9 cellular contexts compared by ENCODE assay signal in the genomic region with DNA sequence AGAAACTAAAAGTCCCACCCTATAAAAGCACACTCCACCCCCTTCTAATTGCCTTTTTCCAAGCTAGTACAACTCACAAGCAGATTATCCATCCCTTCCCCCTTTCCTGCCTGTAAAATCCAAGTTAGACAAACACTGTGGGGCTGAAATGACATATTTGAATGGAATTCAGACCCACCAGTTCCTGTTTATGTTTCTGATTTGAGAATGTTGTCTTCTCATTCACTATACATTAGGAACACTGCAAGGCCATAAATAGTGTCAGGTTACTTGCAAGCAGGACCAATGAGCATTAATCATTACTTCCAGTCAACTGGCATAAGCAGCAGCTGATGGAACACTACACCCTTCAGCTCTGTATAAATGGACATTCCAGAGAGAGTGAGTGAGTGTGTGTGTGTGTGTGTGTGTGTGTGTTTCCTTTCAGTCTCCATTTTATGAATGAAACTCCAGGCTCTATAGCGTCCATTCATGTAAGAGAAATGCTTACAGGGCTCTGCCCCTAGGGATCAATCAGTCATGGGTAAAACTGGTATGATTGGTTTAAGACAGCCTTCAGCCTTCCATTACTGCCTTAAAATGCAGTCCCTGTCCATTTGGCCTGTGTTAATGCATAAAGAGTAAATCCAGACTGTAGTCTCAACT.
DNase-seq lines count a peak whose midpoint lies in the region; ATAC-seq and TF ChIP-seq lines count a peak whose summit lies in the region.
"Had no signal": no experiment of that assay in that cellular context is flagged by ENCODE, and none has a peak within 500 bp of the region (broad histone marks: within the 10 kb centered on the region; RNA-seq: fewer than 3 reads in every experiment).

No MANE protein-coding gene starts in this region.

- H3K4me1 ChIP-seq in SK-N-SH (ENCODE audit: control insufficient read depth in 1 of 2, insufficient read depth in 2 of 2, low read depth in 1 of 2, low read length in 1 of 2) (peaks cover 5 to 15% of the 10 kb centered on the region in 2 experiments; a peak in 2 of 4 replicates), cardiac muscle cell (ENCODE audit: low read depth) (peaks cover 17% of the 10 kb centered on the region), tibial nerve (peaks cover 0 to 17% (median 0%) of the 10 kb centered on the region in 4 donors)
- no peaks in the 10 kb centered on the region for H3K4me1 ChIP-seq in CD8-positive, alpha-beta T cell (ENCODE audit: insufficient read depth, low read length)

- H3K36me3 ChIP-seq in SK-N-SH (replicated peaks in 1 of 2; ENCODE audit: control insufficient read depth in 1 of 2, insufficient read depth in 2 of 2, low read length in 1 of 2) (no peaks in the 10 kb centered on the region), cardiac muscle cell (peaks cover 21% of the 10 kb centered on the region), tibial nerve (no peaks in the 10 kb centered on the region)
- H3K36me3 ChIP-seq in CD8-positive, alpha-beta T cell (ENCODE audit: insufficient read depth, low read length): no peaks in the 10 kb centered on the region

- H3K9me3 ChIP-seq in SK-N-SH: no peaks in the 10 kb centered on the region
- no peaks in the 10 kb centered on the region for H3K9me3 ChIP-seq in cardiac muscle cell (ENCODE audit: low read depth)
- no peaks in the 10 kb centered on the region for H3K9me3 ChIP-seq in tibial nerve
- no peaks in the 10 kb centered on the region for H3K9me3 ChIP-seq in CD8-positive, alpha-beta T cell (ENCODE audit: low read length)

- H3K4me2 ChIP-seq in SK-N-SH: peak overlapping the region; percentile 72

- no peaks in the 10 kb centered on the region for H3K27me3 Mint-ChIP-seq in CD8-positive, alpha-beta T cell (ENCODE audit: low read depth)
- H3K27me3 Mint-ChIP-seq: activated naive CD8-positive, alpha-beta T cell treated with anti-CD3 and anti-CD28 coated beads, Interleukin-2, amount 10 ng/mL, durations not matched to agents 7 days and 5 days had no signal

- H3K27ac ChIP-seq in SK-N-SH (ENCODE audit: low read depth in 2 of 2, low read length in 1 of 2) (peak overlapping the region; percentile 69 to 96; a peak in 3 of 4 replicates), cardiac muscle cell (peak overlapping the region; percentile 87), tibial nerve (peak overlapping the region in 3 of 4 donors; percentile 11 to 84 (median 27))
- no peak overlapping the region for H3K27ac ChIP-seq in CD8-positive, alpha-beta T cell (ENCODE audit: low read depth, low read length)

- no peak for TF ChIP-seq POLR2A in tibial nerve (IDR thresholded peaks at IDR 0.05)

- CTCF ChIA-PET in SK-N-SH (lab: Yijun Ruan, JAX): interaction anchor here (1.3 to 1.7 kb wide), 2 partner anchors 10 to 21 kb away, joined by 4 read pairs; no protein-coding TSS in a partner anchor
- CTCF ChIA-PET in CD8-positive, alpha-beta T cell (lab: Charles Lee): no interaction called here

- TF ChIP-seq RAD21 in SK-N-SH (IDR thresholded peaks at IDR 0.05; ENCODE audit: low read length): peak; percentile 12

- H2AFZ ChIP-seq in SK-N-SH (ENCODE audit: low read depth): peak overlapping the region; percentile 80

- no peaks in the 10 kb centered on the region for H3K9me2 ChIP-seq in SK-N-SH

- TF ChIP-seq EP300 in SK-N-SH (IDR thresholded peaks at IDR 0.05; ENCODE audit: borderline replicate concordance in 1 of 2, low read depth in 1 of 2, low read length in 1 of 2) (peak in 1 of 2 experiments; percentile 94), tibial nerve (IDR thresholded peaks at IDR 0.05) (peak in 1 of 2 donors; percentile 52)

- H3K9ac ChIP-seq in SK-N-SH: peak overlapping the region; percentile 65

- peak overlapping the region in 1 of 2 experiments; percentile 13; a peak in 2 of 4 replicates for H3K4me3 ChIP-seq in SK-N-SH (ENCODE audit: low read depth in 2 of 2, low read length in 1 of 2)
- H3K4me3 ChIP-seq in cardiac muscle cell: no peak overlapping the region
- H3K4me3 ChIP-seq in tibial nerve: no peak overlapping the region
- H3K4me3 ChIP-seq in CD8-positive, alpha-beta T cell (ENCODE audit: low read depth, low read length): no peak overlapping the region

- H3K27ac Mint-ChIP-seq in CD8-positive, alpha-beta T cell: no peak overlapping the region
- H3K27ac Mint-ChIP-seq: activated naive CD8-positive, alpha-beta T cell treated with anti-CD3 and anti-CD28 coated beads, Interleukin-2, amount 10 ng/mL, durations not matched to agents 7 days and 5 days had no signal

- no peak for ATAC-seq in GM19397 (IDR thresholded peaks at IDR 0.05; ENCODE audit: unreplicated experiment)
- no peak for ATAC-seq in CD8-positive, alpha-beta T cell

- H4K20me1 ChIP-seq in SK-N-SH (ENCODE audit: insufficient read depth): no peaks in the 10 kb centered on the region

- DNase-seq in AG09319 (ENCODE audit: extremely low read depth, low read depth) (peak; percentile 99), NCI-H1092 treated with DMSO at 0.1 percent for 48 hours (lab: John Stamatoyannopoulos, UW) (peak; percentile 87), SK-N-SH (peak; percentile 57), cardiac muscle cell (ENCODE audit: low read depth in 1 of 2, low spot score in 1 of 2) (peak; percentile 87 to 99), tibial nerve (ENCODE audit: low spot score in 2 of 2) (peak in 1 of 2 donors; percentile 41), head of caudate nucleus (no peak)
- no peak for DNase-seq in CD8-positive, alpha-beta T cell
- DNase-seq: activated naive CD8-positive, alpha-beta T cell treated with anti-CD3 and anti-CD28 coated beads, Interleukin-2, amount 10 ng/mL, durations not matched to agents 7 days and 5 days had no signal

- POLR2A ChIA-PET in SK-N-SH (lab: Yijun Ruan, JAX): no interaction called here
- POLR2A ChIA-PET in CD8-positive, alpha-beta T cell (lab: Charles Lee): no interaction called here

- H3K4me1 Mint-ChIP-seq in CD8-positive, alpha-beta T cell (ENCODE audit: low read depth): no peaks in the 10 kb centered on the region

- H3K27me3 ChIP-seq in SK-N-SH (ENCODE audit: insufficient read depth) (no peaks in the 10 kb centered on the region), cardiac muscle cell (no peaks in the 10 kb centered on the region), tibial nerve (no peaks in the 10 kb centered on the region)
- no peaks in the 10 kb centered on the region for H3K27me3 ChIP-seq in CD8-positive, alpha-beta T cell (ENCODE audit: insufficient read depth, low read length)

- WGBS in SK-N-SH (ENCODE audit: low lambda C conversion rate): 5% methylated on average over 1 of the region's 1 CpG
- 10 to 16% methylated on average over 1 of the region's 1 CpG for WGBS in tibial nerve, 2 donors

- peaks cover 29% of the 10 kb centered on the region for H3F3A ChIP-seq in SK-N-SH (replicated peaks; ENCODE audit: insufficient read depth)

- intact Hi-C loops in CD8-positive, alpha-beta T cell (cut with DNase I, micrococcal nuclease): no loop called here
- intact Hi-C loops in head of caudate nucleus (cut with DNase I): no loop called here

- H3K4me3 Mint-ChIP-seq in CD8-positive, alpha-beta T cell: no peak overlapping the region
- H3K4me3 Mint-ChIP-seq: activated naive CD8-positive, alpha-beta T cell treated with anti-CD3 and anti-CD28 coated beads, Interleukin-2, amount 10 ng/mL, durations not matched to agents 7 days and 5 days had no signal

- TF ChIP-seq CTCF in AG09319 (IDR thresholded peaks at IDR 0.05; ENCODE audit: low read depth, low read length) (no peak), SK-N-SH (IDR thresholded peaks at IDR 0.05) (no peak), cardiac muscle cell (IDR thresholded peaks at IDR 0.05; ENCODE audit: low read depth, low read length) (no peak), tibial nerve (IDR thresholded peaks at IDR 0.05) (no peak)
- no peak for TF ChIP-seq CTCF in CD8-positive, alpha-beta T cell (IDR thresholded peaks at IDR 0.05)

- H3K36me3 Mint-ChIP-seq in CD8-positive, alpha-beta T cell: no peaks in the 10 kb centered on the region
- H3K36me3 Mint-ChIP-seq: activated naive CD8-positive, alpha-beta T cell treated with anti-CD3 and anti-CD28 coated beads, Interleukin-2, amount 10 ng/mL, durations not matched to agents 7 days and 5 days had no signal

- no peaks in the 10 kb centered on the region for H3K79me2 ChIP-seq in SK-N-SH (ENCODE audit: insufficient read depth)

- H3K9me3 Mint-ChIP-seq in CD8-positive, alpha-beta T cell: no peaks in the 10 kb centered on the region
- H3K9me3 Mint-ChIP-seq: activated naive CD8-positive, alpha-beta T cell treated with anti-CD3 and anti-CD28 coated beads, Interleukin-2, amount 10 ng/mL, durations not matched to agents 7 days and 5 days had no signal

TF ChIP-seq in SK-N-SH, 30 proteins besides CTCF, POLR2A, EP300 and RAD21 (continues in another document):
- TF ChIP-seq ELF1 (IDR thresholded peaks at IDR 0.05) (peak; percentile 83), SIN3A (IDR thresholded peaks at IDR 0.05; ENCODE audit: borderline replicate concordance, low read depth, low read length) (peak; percentile 93), EZH2phosphoT487 (IDR thresholded peaks at IDR 0.05; ENCODE audit: borderline replicate concordance, low read depth) (no peak), MXI1 (IDR thresholded peaks at IDR 0.05; ENCODE audit: low read depth, low read length) (peak; percentile 22; the same call in 1 of the 2 replicates), TAF1 (IDR thresholded peaks at IDR 0.05; ENCODE audit: borderline replicate concordance, low read depth, low read length) (peak; percentile 72), YY1 (IDR thresholded peaks at IDR 0.05; ENCODE audit: low read depth) (peak; percentile 84), JUND (IDR thresholded peaks at IDR 0.05) (peak; percentile 95)
- TF ChIP-seq, protein P1, sequence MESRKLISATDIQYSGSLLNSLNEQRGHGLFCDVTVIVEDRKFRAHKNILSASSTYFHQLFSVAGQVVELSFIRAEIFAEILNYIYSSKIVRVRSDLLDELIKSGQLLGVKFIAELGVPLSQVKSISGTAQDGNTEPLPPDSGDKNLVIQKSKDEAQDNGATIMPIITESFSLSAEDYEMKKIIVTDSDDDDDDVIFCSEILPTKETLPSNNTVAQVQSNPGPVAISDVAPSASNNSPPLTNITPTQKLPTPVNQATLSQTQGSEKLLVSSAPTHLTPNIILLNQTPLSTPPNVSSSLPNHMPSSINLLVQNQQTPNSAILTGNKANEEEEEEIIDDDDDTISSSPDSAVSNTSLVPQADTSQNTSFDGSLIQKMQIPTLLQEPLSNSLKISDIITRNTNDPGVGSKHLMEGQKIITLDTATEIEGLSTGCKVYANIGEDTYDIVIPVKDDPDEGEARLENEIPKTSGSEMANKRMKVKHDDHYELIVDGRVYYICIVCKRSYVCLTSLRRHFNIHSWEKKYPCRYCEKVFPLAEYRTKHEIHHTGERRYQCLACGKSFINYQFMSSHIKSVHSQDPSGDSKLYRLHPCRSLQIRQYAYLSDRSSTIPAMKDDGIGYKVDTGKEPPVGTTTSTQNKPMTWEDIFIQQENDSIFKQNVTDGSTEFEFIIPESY (IDR thresholded peaks at IDR 0.05; ENCODE audit: borderline replicate concordance, low read depth): peak; percentile 88

Comparison
In these comparisons a context has a peak if more than half of its experiments do, and no peak if none do; other contexts are left out.
1. DNase-seq: peak in AG09319 (single experiment), NCI-H1092 treated with DMSO at 0.1 percent for 48 hours (single experiment), SK-N-SH (single experiment) and cardiac muscle cell (2 of 2); none in CD8-positive, alpha-beta T cell (0 of 7) and head of caudate nucleus (0 of 42).